Comparison of ENCODE assay signal across 9 cellular contexts in the genomic region with DNA sequence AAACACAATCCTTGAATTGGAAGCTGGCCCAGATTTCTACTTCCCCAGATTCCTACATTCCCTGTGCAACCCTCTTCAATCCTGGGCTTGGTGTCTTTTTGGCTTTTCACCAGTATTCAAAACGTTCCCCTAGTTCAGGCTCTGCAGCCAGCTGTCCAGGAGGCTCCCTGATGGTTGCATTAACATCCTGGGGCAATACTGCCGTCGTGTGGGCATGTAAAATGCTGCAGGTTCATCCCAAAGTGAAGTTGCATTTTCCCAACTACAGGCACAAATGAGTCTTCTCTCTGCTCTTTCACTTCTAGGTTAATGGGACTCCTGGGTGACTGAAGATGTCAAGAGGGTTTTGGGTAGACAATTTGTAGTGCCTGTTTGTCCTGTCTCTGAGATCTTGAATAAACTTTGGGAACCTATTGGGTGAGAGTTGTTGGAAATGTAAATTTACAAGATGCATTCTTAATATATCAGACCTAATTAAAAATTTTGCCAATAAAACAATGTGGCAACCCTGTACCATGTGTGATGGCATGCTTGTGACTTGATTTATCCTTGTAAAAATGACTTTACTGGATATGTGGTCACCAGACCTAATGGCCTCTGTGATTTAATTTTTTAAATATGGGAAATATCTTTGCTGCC. TPM values are rescaled to one million over a fixed set of nuclear protein-coding genes. Genes with fewer than 3 reads are reported as not detected.
DNase-seq lines count a peak whose midpoint lies in the region; ATAC-seq, FAIRE-seq and TF ChIP-seq lines count a peak whose summit lies in the region.
"Had no signal": no experiment of that assay in that cellular context is flagged by ENCODE, and none has a peak within 500 bp of the region (broad histone marks: within the 10 kb centered on the region; RNA-seq: fewer than 3 reads in every experiment).

No MANE protein-coding gene starts in this region.

- no peaks in the 10 kb centered on the region for H4K20me1 ChIP-seq in keratinocyte (ENCODE audit: control insufficient read depth, extremely low read depth, insufficient read depth, low read length)

- no peak overlapping the region for H2AFZ ChIP-seq in keratinocyte (ENCODE audit: control insufficient read depth, low read length)

- H3K27me3 ChIP-seq in keratinocyte (ENCODE audit: control insufficient read depth, extremely low read depth, insufficient read depth, low read length), result no peaks in the 10 kb centered on the region

- no peaks in the 10 kb centered on the region for H3K9me1 ChIP-seq in keratinocyte (ENCODE audit: control insufficient read depth, extremely low read depth, insufficient read depth, low read length)

- H3K4me1 Mint-ChIP-seq in Calu3 (ENCODE audit: low read depth, unreplicated experiment), result no peaks in the 10 kb centered on the region

- H3K36me3 Mint-ChIP-seq in Calu3 (ENCODE audit: insufficient read depth, unreplicated experiment), result no peaks in the 10 kb centered on the region

- intact Hi-C loops in Calu3 (cut with micrococcal nuclease; ENCODE audit: unreplicated experiment) (loop anchor here (1.0 to 10.0 kb wide), 3 partner anchors 83 to 687 kb away; no protein-coding TSS in a partner anchor), left ventricle myocardium superior (cut with micrococcal nuclease) (no loop called here)

- H3K36me3 ChIP-seq in keratinocyte (ENCODE audit: control insufficient read depth in 2 of 2, extremely low read depth in 1 of 2, insufficient read depth in 2 of 2, low read length in 2 of 2), result no peaks in the 10 kb centered on the region
- H3K36me3 ChIP-seq: thoracic aorta had no signal

- H3K4me3 Mint-ChIP-seq in Calu3 (ENCODE audit: low read depth, unreplicated experiment), result no peak overlapping the region

- dilution Hi-C loops in keratinocyte (cut with MboI; ENCODE audit: extremely low pct_ligation_motif_present, low sequenced_read_pairs), result no loop called here

- H3K79me2 ChIP-seq in keratinocyte (ENCODE audit: control insufficient read depth, insufficient read depth, low read length), result no peaks in the 10 kb centered on the region

- DNase-seq in Calu3 (peak; percentile 51), HCEC 1CT (peak; percentile 43), SKM-1 (lab: John Stamatoyannopoulos, UW; ENCODE audit: unreplicated experiment) (peak; percentile 31), keratinocyte (ENCODE audit: low read depth, low spot score) (no peak), left ventricle myocardium superior (no peak), HK-2 (ENCODE audit: unreplicated experiment) (no peak)

- H3K4me1 ChIP-seq in keratinocyte (ENCODE audit: control insufficient read depth, extremely low read depth, insufficient read depth, low read length), result no peaks in the 10 kb centered on the region

- no peaks in the 10 kb centered on the region for H3K9me3 ChIP-seq in keratinocyte (ENCODE audit: control insufficient read depth, low read depth, low read length)
- H3K9me3 ChIP-seq: thoracic aorta had no signal

- ATAC-seq in HG03039 (IDR thresholded peaks at IDR 0.05; ENCODE audit: unreplicated experiment), result no peak
- no peak for ATAC-seq in GM19035 (IDR thresholded peaks at IDR 0.05; ENCODE audit: unreplicated experiment)
- ATAC-seq in left ventricle myocardium superior, result no peak

- peaks cover 2% of the 10 kb centered on the region for H3K27me3 Mint-ChIP-seq in Calu3 (ENCODE audit: unreplicated experiment)

- CTCF ChIA-PET in Calu3 (lab: Charles Lee), result no interaction called here

- H3K9ac ChIP-seq in keratinocyte (ENCODE audit: control insufficient read depth, extremely low read depth, insufficient read depth, low read length), result no peak overlapping the region

- H3K4me2 ChIP-seq in keratinocyte (ENCODE audit: control insufficient read depth, extremely low read depth, insufficient read depth, low read depth, low read length), result no peak overlapping the region

- H3K4me3 ChIP-seq in keratinocyte (ENCODE audit: control insufficient read depth in 2 of 3, extremely low read depth in 1 of 3, insufficient read depth in 2 of 3, low read depth in 1 of 3, low read length in 3 of 3), result no peak overlapping the region
- H3K4me3 ChIP-seq: thoracic aorta had no signal

- no peak overlapping the region for H3K27ac Mint-ChIP-seq in Calu3 (ENCODE audit: unreplicated experiment)

- H3K27ac ChIP-seq in keratinocyte (ENCODE audit: control insufficient read depth, insufficient read depth, low read length), result no peak overlapping the region
- H3K27ac ChIP-seq: thoracic aorta had no signal

- TF ChIP-seq CTCF in Calu3 (IDR thresholded peaks at IDR 0.05; ENCODE audit: unreplicated experiment) (peak; percentile 37), keratinocyte (optimal IDR thresholded peaks at IDR 0.05 in 1 of 3, IDR thresholded peaks at IDR 0.05 in 1 of 3, conservative IDR thresholded peaks at IDR 0.05 in 1 of 3; ENCODE audit: extremely low read depth in 1 of 3, insufficient read depth in 2 of 3, low read length in 3 of 3) (peak; percentile 71 to 77 (median 75))

- FAIRE-seq in keratinocyte (lab: Jason Lieb, UNC), result no peak

- BruUV-seq in Calu3 (replicated peaks; lab: Mats Ljungman, UMichigan), result no TSS peak

- H3K9me3 Mint-ChIP-seq in Calu3 (ENCODE audit: low read depth, unreplicated experiment), result no peaks in the 10 kb centered on the region

RNA-seq across cellular contexts. Expression of gene SOX14, which starts 28.6 kb away (rescaled TPM):
- total RNA-seq in Calu3 (2022) (not detected in 2 replicates), left ventricle myocardium superior (not detected)
- not detected in 3 replicates for polyA plus RNA-seq in keratinocyte
- not detected for polyA plus RNA-seq in keratinocyte (2011; ENCODE audit: low read depth)
- polyA plus RNA-seq in keratinocyte (2011; cell fraction: cytosol; rRNA removed), result not detected in 2 replicates
- not detected in 2 replicates for polyA plus RNA-seq in keratinocyte (2011; cell fraction: nucleus; rRNA removed)
- polyA plus RNA-seq in keratinocyte (2012; ENCODE audit: low replicate concordance), result not detected in 2 replicates
- not detected in 3 replicates for polyA minus RNA-seq in keratinocyte
- not detected for polyA minus RNA-seq in keratinocyte (2011; cell fraction: cytosol; rRNA and poly(A)+ RNA removed)
- polyA minus RNA-seq in keratinocyte (2011; cell fraction: nucleus; rRNA and poly(A)+ RNA removed), result not detected in 2 replicates
- total RNA-seq: thoracic aorta had no signal

Comparison
In these comparisons a context has a peak if more than half of its experiments do, and no peak if none do; other contexts are left out.
1. DNase-seq: peak in Calu3 (single experiment), HCEC 1CT (single experiment) and SKM-1 (single experiment); none in keratinocyte (single experiment), left ventricle myocardium superior (single experiment) and HK-2 (single experiment).